ENCODE assay signal across 24 cellular contexts in genomic region chr16:89054261-89054661, GRCh38. TPM values are rescaled to one million over a fixed set of nuclear protein-coding genes. Genes with fewer than 3 reads are reported as not detected.
DNase-seq lines count a peak whose midpoint lies in the region; ATAC-seq and TF ChIP-seq lines count a peak whose summit lies in the region.
"Had no signal": no experiment of that assay in that cellular context is flagged by ENCODE, and none has a peak within 500 bp of the region (broad histone marks: within the 10 kb centered on the region; RNA-seq: fewer than 3 reads in every experiment).

No MANE protein-coding gene starts in this region.

- H3K9ac ChIP-seq in colonic mucosa (ENCODE audit: low read depth in 2 of 2, low read length in 2 of 2) = peak overlapping the region in 1 of 2 donors; percentile 69
- H3K9ac ChIP-seq: BLaER1 had no signal

- H3K27ac ChIP-seq in heart right ventricle (no peak overlapping the region), HEK293 (ENCODE audit: extremely low read depth, low read depth, low read length) (no peak overlapping the region), colonic mucosa (no peak overlapping the region)
- H3K27ac ChIP-seq: BLaER1, HL-60, PC-9 had no signal

- DNase-seq in Right ventricle myocardium inferior (ENCODE audit: missing footprints) (peak; percentile 53), heart right ventricle (no peak), colonic mucosa (peak; percentile 49), COR-L47 (lab: John Stamatoyannopoulos, UW) (no peak), G401 (ENCODE audit: low spot score) (no peak)
- DNase-seq: CD4-positive, CD25-positive, alpha-beta regulatory T cell; DMS79 treated with DMSO at 0.1 percent for 48 hours; GOT3; HCEC 1CT; Kasumi-1; MV-4-11; NCI-H1105 treated with DMSO at 0.1 percent for 48 hours; NCI-H146; NCI-H1930; NCI-H2107; NCI-H446 treated with DMSO at 0.1 percent for 48 hours; NCI-H82; NK-92 treated with Interleukin-12 subunit alpha and Interleukin-12 subunit beta, amount 100 ng/mL, for 24 hours; PC-9; SHP77 had no signal

- H3K9me3 ChIP-seq in heart right ventricle = no peaks in the 10 kb centered on the region
- H3K9me3 ChIP-seq in HEK293 (ENCODE audit: control insufficient read depth, insufficient read depth, low read depth, low read length) = no peaks in the 10 kb centered on the region
- H3K9me3 ChIP-seq in colonic mucosa = no peaks in the 10 kb centered on the region
- H3K9me3 ChIP-seq: BLaER1 had no signal

- POLR2A ChIA-PET in HEK293 (lab: Yijun Ruan, JAX) = interaction anchor here (0.7 kb wide), 1 partner anchor 40 kb away, joined by 5 read pairs; the partner anchor contains the start of gene ACSF3

- in situ Hi-C loops in G401 (cut with HindIII; ENCODE audit: low sequenced_read_pairs) = no loop called here

- H3K4me1 ChIP-seq in heart right ventricle (no peaks in the 10 kb centered on the region), HEK293 (ENCODE audit: control insufficient read depth, insufficient read depth, low read length) (no peaks in the 10 kb centered on the region; the same call in 1 of the 2 replicates), colonic mucosa (no peaks in the 10 kb centered on the region)

- WGBS in heart right ventricle, 2 donors = 68 to 70% methylated on average over 15 of the region's 15 CpGs

- intact Hi-C loops in Right ventricle myocardium inferior (cut with DNase I) = no loop called here
- intact Hi-C loops in heart right ventricle (cut with DNase I) = no loop called here
- intact Hi-C loops in colonic mucosa (cut with DNase I) = loop anchor here (10.0 kb wide), 1 partner anchor 111 kb away; no protein-coding TSS in a partner anchor

- no peaks in the 10 kb centered on the region for H3K36me3 ChIP-seq in heart right ventricle
- H3K36me3 ChIP-seq in HEK293 (ENCODE audit: control insufficient read depth in 2 of 2, insufficient read depth in 1 of 2, low read length in 2 of 2) = no peaks in the 10 kb centered on the region
- H3K36me3 ChIP-seq in colonic mucosa = no peaks in the 10 kb centered on the region
- H3K36me3 ChIP-seq: BLaER1 had no signal

- H3K4me3 ChIP-seq in heart right ventricle (no peak overlapping the region), HEK293 (ENCODE audit: low read depth, low read length) (no peak overlapping the region), colonic mucosa (no peak overlapping the region)
- H3K4me3 ChIP-seq: BLaER1, PC-9 had no signal

- CTCF ChIA-PET in HEK293 (lab: Yijun Ruan, JAX) = no interaction called here

- no peak for TF ChIP-seq CTCF in heart right ventricle (IDR thresholded peaks at IDR 0.05)
- no peak for TF ChIP-seq CTCF in HEK293 (tag by site-specific recombination; IDR thresholded peaks at IDR 0.05)
- TF ChIP-seq CTCF in colonic mucosa (IDR thresholded peaks at IDR 0.05) = no peak

- peaks cover 6 to 96% (median 64%) of the 10 kb centered on the region in 7 donors for H3K27me3 ChIP-seq in heart right ventricle
- no peaks in the 10 kb centered on the region for H3K27me3 ChIP-seq in colonic mucosa
- H3K27me3 ChIP-seq: BLaER1 had no signal

- no peak for ATAC-seq in Right ventricle myocardium inferior
- ATAC-seq in heart right ventricle = no peak
- no peak for ATAC-seq in GM19455 (IDR thresholded peaks at IDR 0.05; ENCODE audit: unreplicated experiment)

TF ChIP-seq in HEK293, 187 proteins besides CTCF, POLR2A, EP300 and RAD21:
- TF ChIP-seq AEBP2 (tag by site-specific recombination; IDR thresholded peaks at IDR 0.05; ENCODE audit: borderline replicate concordance) = no peak
- no peak for TF ChIP-seq ZNF704 (tag by site-specific recombination; IDR thresholded peaks at IDR 0.05)
- no peak for TF ChIP-seq ZBTB8A (tag by site-specific recombination; IDR thresholded peaks at IDR 0.05)
- no peak for TF ChIP-seq MZF1 (tag by site-specific recombination; IDR thresholded peaks at IDR 0.05; ENCODE audit: borderline replicate concordance)
- no peak for TF ChIP-seq ZBTB26 (tag by site-specific recombination; optimal IDR thresholded peaks at IDR 0.05)
- TF ChIP-seq ELK4 (IDR thresholded peaks at IDR 0.05; ENCODE audit: borderline replicate concordance, low read depth, low read length) = no peak
- TF ChIP-seq KLF1 (tag by site-specific recombination; IDR thresholded peaks at IDR 0.05) = peak; percentile 76
- no peak for TF ChIP-seq ZNF324 (tag by site-specific recombination; IDR thresholded peaks at IDR 0.05)

RNA-seq across cellular contexts. Expression of gene ACSF3, which starts 39.4 kb away (rescaled TPM):
- total RNA-seq in Right ventricle myocardium inferior (17.0 TPM), heart right ventricle (10 to 100 TPM; 11.0 to 22.5 (median 17.8) TPM), colonic mucosa (10 to 100 TPM; 60.2 TPM)
- 10 to 100 TPM; 14.7 to 36.9 TPM for polyA plus RNA-seq in heart right ventricle
- total RNA-seq in G401 (2014; rRNA removed; shearing (Covaris generic)) = 38.0 and 38.7 TPM in 2 replicates

Comparison
In these comparisons a context has a peak if more than half of its experiments do, and no peak if none do; other contexts are left out.
1. DNase-seq: peak in Right ventricle myocardium inferior (single experiment) and colonic mucosa (single experiment); none in heart right ventricle (0 of 2), COR-L47 (single experiment) and G401 (single experiment).